Comparison of ENCODE assay signal across 10 cellular contexts in the genomic region with DNA sequence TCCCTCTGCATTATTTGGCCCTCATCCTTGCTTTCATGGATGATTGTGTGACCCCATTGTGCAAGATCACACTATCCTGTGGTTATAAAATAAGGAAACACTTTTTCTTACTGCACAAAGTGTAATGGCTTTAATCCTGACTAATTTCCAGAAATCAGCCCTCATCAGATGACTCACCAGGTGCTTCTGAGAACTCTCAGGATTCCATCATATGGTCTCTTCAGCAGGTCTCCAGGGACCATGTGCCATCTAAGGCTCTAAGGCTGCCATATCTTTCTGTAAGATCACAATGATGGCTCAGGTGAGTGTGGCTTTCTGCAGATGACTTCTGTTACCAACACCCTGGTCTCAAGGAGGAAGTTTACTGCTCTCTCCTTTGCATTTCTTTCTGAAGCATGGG. TPM values are rescaled to one million over a fixed set of nuclear protein-coding genes. Genes with fewer than 3 reads are reported as not detected.
DNase-seq lines count a peak whose midpoint lies in the region; ATAC-seq lines count a peak whose summit lies in the region.
"Had no signal": no experiment of that assay in that cellular context is flagged by ENCODE, and none has a peak within 500 bp of the region (broad histone marks: within the 10 kb centered on the region; RNA-seq: fewer than 3 reads in every experiment).

No MANE protein-coding gene starts in this region.

- ATAC-seq in GM18499 (IDR thresholded peaks at IDR 0.05; ENCODE audit: insufficient read depth, unreplicated experiment) (peak; percentile 93), GM21360 (IDR thresholded peaks at IDR 0.05; ENCODE audit: unreplicated experiment) (peak; percentile 94), HG03108 (IDR thresholded peaks at IDR 0.05; ENCODE audit: unreplicated experiment) (peak; percentile 92)
- ATAC-seq: Panc1 had no signal

- peak; percentile 39 for DNase-seq in amniotic epithelial cell (ENCODE audit: low read depth)
- DNase-seq in SK-N-DZ (ENCODE audit: low spot score), result no peak
- DNase-seq in HuH-7 (ENCODE audit: low spot score), result no peak
- no peak for DNase-seq in NCI-H1092 treated with DMSO at 0.1 percent for 48 hours (lab: John Stamatoyannopoulos, UW)
- DNase-seq in OCI-M2 (lab: John Stamatoyannopoulos, UW; ENCODE audit: unreplicated experiment), result no peak
- DNase-seq: stimulated activated CD4-positive, alpha-beta T cell treated with anti-CD3 and anti-CD28 coated beads, Interleukin-4, amount 100 ng/mL, for 4 hours had no signal

RNA-seq across cellular contexts. Expression of a gene that starts 27.3 kb away (rescaled TPM):
- polyA plus RNA-seq in SK-N-DZ (2014; cell fraction: cytosol; rRNA removed), result 5.1 and 11.1 TPM in 2 replicates
- polyA plus RNA-seq in SK-N-DZ (2014; cell fraction: nucleus; rRNA removed), result 10.4 and 14.3 TPM in 2 replicates
